1 cellular context compared by ENCODE assay signal in the genomic region with DNA sequence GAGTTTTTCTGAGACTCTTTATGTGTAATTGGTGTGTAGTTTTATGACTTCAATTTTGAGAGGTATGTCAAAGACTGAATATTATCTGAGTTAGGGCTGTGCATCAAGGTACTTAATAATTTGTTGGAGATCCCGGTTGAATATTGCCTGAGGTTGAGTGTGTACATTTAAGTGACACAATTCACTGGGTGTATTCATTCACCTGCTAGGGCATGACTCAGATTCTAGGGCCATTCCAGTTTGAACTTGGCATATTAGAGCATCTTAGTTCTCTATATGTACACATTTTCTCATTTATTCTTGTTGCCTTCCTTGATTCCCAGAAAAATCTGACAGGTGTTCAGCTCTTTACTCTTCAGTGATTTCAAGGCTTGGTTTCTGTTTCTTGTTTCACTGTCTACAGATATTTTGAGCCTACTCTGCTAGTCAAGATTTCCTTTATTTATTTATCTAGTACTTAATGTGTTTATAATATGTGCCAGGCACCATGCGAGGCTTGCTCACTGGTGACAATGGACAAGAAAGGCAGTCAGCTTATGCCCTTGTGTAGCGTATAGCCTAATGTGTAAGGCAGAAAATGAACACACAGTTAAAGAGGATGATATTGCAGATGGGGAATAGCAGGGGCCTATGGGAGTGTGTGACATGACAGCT.
TF ChIP-seq lines count a peak whose summit lies in the region.

No MANE protein-coding gene starts in this region.

TF ChIP-seq in HepG2, 621 proteins besides CTCF, POLR2A, EP300 and RAD21 (continued from another document):
- no peak for TF ChIP-seq ZNF512B (CRISPR knock-in tag; IDR thresholded peaks at IDR 0.05; ENCODE audit: borderline replicate concordance)
- TF ChIP-seq, protein P1, sequence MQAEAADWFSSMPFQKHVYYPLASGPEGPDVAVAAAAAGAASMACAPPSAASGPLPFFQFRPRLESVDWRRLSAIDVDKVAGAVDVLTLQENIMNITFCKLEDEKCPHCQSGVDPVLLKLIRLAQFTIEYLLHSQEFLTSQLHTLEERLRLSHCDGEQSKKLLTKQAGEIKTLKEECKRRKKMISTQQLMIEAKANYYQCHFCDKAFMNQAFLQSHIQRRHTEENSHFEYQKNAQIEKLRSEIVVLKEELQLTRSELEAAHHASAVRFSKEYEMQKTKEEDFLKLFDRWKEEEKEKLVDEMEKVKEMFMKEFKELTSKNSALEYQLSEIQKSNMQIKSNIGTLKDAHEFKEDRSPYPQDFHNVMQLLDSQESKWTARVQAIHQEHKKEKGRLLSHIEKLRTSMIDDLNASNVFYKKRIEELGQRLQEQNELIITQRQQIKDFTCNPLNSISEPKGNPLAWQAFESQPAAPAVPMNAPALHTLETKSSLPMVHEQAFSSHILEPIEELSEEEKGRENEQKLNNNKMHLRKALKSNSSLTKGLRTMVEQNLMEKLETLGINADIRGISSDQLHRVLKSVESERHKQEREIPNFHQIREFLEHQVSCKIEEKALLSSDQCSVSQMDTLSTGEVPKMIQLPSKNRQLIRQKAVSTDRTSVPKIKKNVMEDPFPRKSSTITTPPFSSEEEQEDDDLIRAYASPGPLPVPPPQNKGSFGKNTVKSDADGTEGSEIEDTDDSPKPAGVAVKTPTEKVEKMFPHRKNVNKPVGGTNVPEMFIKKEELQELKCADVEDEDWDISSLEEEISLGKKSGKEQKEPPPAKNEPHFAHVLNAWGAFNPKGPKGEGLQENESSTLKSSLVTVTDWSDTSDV (CRISPR knock-in tag; IDR thresholded peaks at IDR 0.05), result no peak
